8 cellular contexts compared by ENCODE assay signal in the genomic region with DNA sequence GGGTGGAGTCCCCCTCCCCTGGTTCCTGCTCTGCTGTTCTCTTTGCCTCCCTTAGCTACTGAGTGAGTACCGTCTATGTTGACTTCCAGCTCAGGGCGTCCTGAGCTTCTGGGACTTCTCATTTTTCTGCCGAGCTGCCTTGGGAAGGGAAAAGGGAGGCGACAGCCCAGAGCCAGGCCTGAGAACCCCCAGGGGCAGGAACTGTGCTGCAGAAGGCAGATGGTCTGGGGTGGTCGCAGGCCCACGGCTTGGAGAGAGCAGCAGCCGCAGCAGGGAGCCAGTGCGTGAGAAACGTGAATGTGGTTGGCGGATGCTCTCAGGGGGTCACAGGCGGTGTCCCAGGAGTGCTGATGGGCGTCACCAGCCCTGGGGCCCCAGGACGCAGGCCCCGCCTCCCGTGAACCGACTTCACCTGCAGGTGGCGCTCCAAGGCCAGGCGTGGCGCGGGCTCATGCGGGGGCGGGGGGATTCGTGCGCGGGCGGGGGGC. TPM values are rescaled to one million over a fixed set of nuclear protein-coding genes. Genes with fewer than 3 reads are reported as not detected.
A peak's percentile ranks its signal among the peaks of the same experiment; 100 is the strongest.
DNase-seq lines count a peak whose midpoint lies in the region; ATAC-seq and TF ChIP-seq lines count a peak whose summit lies in the region.

No MANE protein-coding gene starts in this region.

- no peak for TF ChIP-seq EP300 in stomach (IDR thresholded peaks at IDR 0.05)

- H3K4me1 ChIP-seq in endocrine pancreas (ENCODE audit: control insufficient read depth, insufficient read depth, low read length) (no peaks in the 10 kb centered on the region), stomach (peaks cover 10 to 19% (median 18%) of the 10 kb centered on the region in 4 donors)

- H3K9me3 ChIP-seq in endocrine pancreas (ENCODE audit: control insufficient read depth, low read length) (no peaks in the 10 kb centered on the region), stomach (no peaks in the 10 kb centered on the region)

- no peaks in the 10 kb centered on the region for H3K9me3 Mint-ChIP-seq in activated CD8-positive, alpha-beta T cell treated with anti-CD3 and anti-CD28 coated beads, Interleukin-2, amount 10 ng/mL, durations not matched to agents 7 days and 5 days (ENCODE audit: insufficient read depth)
- peaks cover 0 to 13% (median 0%) of the 10 kb centered on the region in 9 donors for H3K9me3 Mint-ChIP-seq in naive thymus-derived CD8-positive, alpha-beta T cell

- peak; percentile 7 for DNase-seq in NCI-H146 treated with DMSO at 0.1 percent for 48 hours (lab: John Stamatoyannopoulos, UW; ENCODE audit: unreplicated experiment)
- DNase-seq in activated CD8-positive, alpha-beta T cell treated with anti-CD3 and anti-CD28 coated beads, Interleukin-2, amount 10 ng/mL, durations not matched to agents 7 days and 5 days = peak; percentile 85
- DNase-seq in naive thymus-derived CD8-positive, alpha-beta T cell = peak; percentile 73 to 88 (median 82)
- DNase-seq in stomach = peak; percentile 83
- DNase-seq in DMS79 (lab: John Stamatoyannopoulos, UW) = no peak

- H3K27me3 ChIP-seq in endocrine pancreas (ENCODE audit: control insufficient read depth, insufficient read depth, low read length) (no peaks in the 10 kb centered on the region), stomach (no peaks in the 10 kb centered on the region)

- TF ChIP-seq CTCF in C4-2B (conservative IDR thresholded peaks at IDR 0.05) (peak; percentile 68), stomach (IDR thresholded peaks at IDR 0.05) (peak in 5 of 7 experiments; percentile 45 to 77 (median 62))

- CTCF ChIA-PET in activated CD8-positive, alpha-beta T cell treated with anti-CD3 and anti-CD28 coated beads, Interleukin-2, amount 10 ng/mL, durations not matched to agents 7 days and 5 days (lab: Charles Lee) = interaction anchor here (0.6 to 1.0 kb wide), 6 partner anchors 21 to 66 kb away, joined by 3 to 6 read pairs (median 4); no protein-coding TSS in a partner anchor

- intact Hi-C loops in stomach (cut with DNase I; ENCODE audit: low total_unique reads) = loop anchor here (10.0 kb wide), 1 partner anchor 257 kb away; no protein-coding TSS in a partner anchor

- no peak for TF ChIP-seq POLR2A in stomach (IDR thresholded peaks at IDR 0.05)

- peak overlapping the region; percentile 68 for H3K27ac Mint-ChIP-seq in activated CD8-positive, alpha-beta T cell treated with anti-CD3 and anti-CD28 coated beads, Interleukin-2, amount 10 ng/mL, durations not matched to agents 7 days and 5 days
- H3K27ac Mint-ChIP-seq in naive thymus-derived CD8-positive, alpha-beta T cell = peak overlapping the region in 9 of 10 donors; percentile 54 to 93 (median 86)

- no peaks in the 10 kb centered on the region for H3K27me3 Mint-ChIP-seq in activated CD8-positive, alpha-beta T cell treated with anti-CD3 and anti-CD28 coated beads, Interleukin-2, amount 10 ng/mL, durations not matched to agents 7 days and 5 days (ENCODE audit: low read depth)
- H3K27me3 Mint-ChIP-seq in naive thymus-derived CD8-positive, alpha-beta T cell = no peaks in the 10 kb centered on the region

- H3K36me3 ChIP-seq in endocrine pancreas (ENCODE audit: control insufficient read depth, insufficient read depth, low read length) = no peaks in the 10 kb centered on the region
- H3K36me3 ChIP-seq in stomach = no peaks in the 10 kb centered on the region

- H3K27ac ChIP-seq in C4-2B (no peak overlapping the region), stomach (peak overlapping the region in 2 of 5 donors; percentile 28 to 54)

- peak; percentile 40 for ATAC-seq in GM21717 (IDR thresholded peaks at IDR 0.05; ENCODE audit: unreplicated experiment)
- ATAC-seq in activated CD8-positive, alpha-beta T cell treated with anti-CD3 and anti-CD28 coated beads, Interleukin-2, amount 10 ng/mL, durations not matched to agents 7 days and 5 days = peak; percentile 88
- peak; percentile 93 to 97 for ATAC-seq in naive thymus-derived CD8-positive, alpha-beta T cell

- H3K9ac ChIP-seq in endocrine pancreas (ENCODE audit: control insufficient read depth, insufficient read depth, low read length) = peak overlapping the region; percentile 54

- H3K4me1 Mint-ChIP-seq in activated CD8-positive, alpha-beta T cell treated with anti-CD3 and anti-CD28 coated beads, Interleukin-2, amount 10 ng/mL, durations not matched to agents 7 days and 5 days (ENCODE audit: low read depth) = peaks cover 12% of the 10 kb centered on the region
- H3K4me1 Mint-ChIP-seq in naive thymus-derived CD8-positive, alpha-beta T cell = peaks cover 4 to 12% (median 11%) of the 10 kb centered on the region in 4 donors

- WGBS in stomach, 5 donors = 2 to 4% (median 3%) methylated on average over 4 to 26 of the region's 26 CpGs

- H3K36me3 Mint-ChIP-seq in activated CD8-positive, alpha-beta T cell treated with anti-CD3 and anti-CD28 coated beads, Interleukin-2, amount 10 ng/mL, durations not matched to agents 7 days and 5 days (ENCODE audit: low read depth) = no peaks in the 10 kb centered on the region
- H3K36me3 Mint-ChIP-seq in naive thymus-derived CD8-positive, alpha-beta T cell = no peaks in the 10 kb centered on the region

- peak overlapping the region; percentile 31 for H3K4me3 Mint-ChIP-seq in activated CD8-positive, alpha-beta T cell treated with anti-CD3 and anti-CD28 coated beads, Interleukin-2, amount 10 ng/mL, durations not matched to agents 7 days and 5 days
- H3K4me3 Mint-ChIP-seq in naive thymus-derived CD8-positive, alpha-beta T cell = peak overlapping the region in 9 of 10 donors; percentile 14 to 74 (median 67)

- H3K4me3 ChIP-seq in endocrine pancreas (ENCODE audit: control insufficient read depth, insufficient read depth, low read length) (no peak overlapping the region), stomach (peak overlapping the region in 1 of 4 donors; percentile 17)

- POLR2A ChIA-PET in activated CD8-positive, alpha-beta T cell treated with anti-CD3 and anti-CD28 coated beads, Interleukin-2, amount 10 ng/mL, durations not matched to agents 7 days and 5 days (lab: Charles Lee) = no interaction called here
- POLR2A ChIA-PET in naive thymus-derived CD8-positive, alpha-beta T cell (lab: Charles Lee) = interaction anchor here (0.6 to 1.0 kb wide), 2 partner anchors 59 to 64 kb away, joined by 3 read pairs; no protein-coding TSS in a partner anchor

RNA-seq across cellular contexts. Expression of a gene that starts 9.2 kb away (rescaled TPM):
- 10 to 100 TPM; 15.0 to 15.7 TPM for total RNA-seq in activated CD8-positive, alpha-beta T cell treated with anti-CD3 and anti-CD28 coated beads, Interleukin-2, amount 10 ng/mL, durations not matched to agents 7 days and 5 days
- 10 to 100 TPM in 1 of 2 experiments, 1 to 10 TPM in 1; 9.1 to 10.2 TPM for total RNA-seq in naive thymus-derived CD8-positive, alpha-beta T cell
- polyA plus RNA-seq in naive thymus-derived CD8-positive, alpha-beta T cell = 1 to 10 TPM; 1.2 to 2.9 (median 1.9) TPM
- total RNA-seq in stomach = 100 to 1,000 TPM in 1 of 5 donors, 10 to 100 TPM in 3, 1 to 10 TPM in 1; 8.5 to 167 (median 22.9) TPM
- polyA plus RNA-seq in stomach = 10 to 100 TPM; 14.2 to 24.4 (median 22.7) TPM

RNA-seq across cellular contexts. Expression of a gene that starts 55.8 kb away (rescaled TPM):
- 1 to 10 TPM; 3.3 to 3.8 TPM for total RNA-seq in activated CD8-positive, alpha-beta T cell treated with anti-CD3 and anti-CD28 coated beads, Interleukin-2, amount 10 ng/mL, durations not matched to agents 7 days and 5 days
- 1 to 10 TPM; 6.9 to 7.9 TPM for total RNA-seq in naive thymus-derived CD8-positive, alpha-beta T cell
- polyA plus RNA-seq in naive thymus-derived CD8-positive, alpha-beta T cell = 1 to 10 TPM; 2.4 to 4.7 (median 4.4) TPM
- total RNA-seq in stomach = 10 to 100 TPM in 4 of 5 donors, 1 to 10 TPM in 1; 7.5 to 31.3 (median 15.1) TPM
- polyA plus RNA-seq in stomach = 1 to 10 TPM; 4.2 to 7.0 (median 6.9) TPM

Comparison
In these comparisons a context has a peak if more than half of its experiments do, and no peak if none do; other contexts are left out.
1. ATAC-seq: peak in every context shown above with its lines; median percentile 95 in naive thymus-derived CD8-positive, alpha-beta T cell; 88 in activated CD8-positive, alpha-beta T cell treated with anti-CD3 and anti-CD28 coated beads, Interleukin-2, amount 10 ng/mL, durations not matched to agents 7 days and 5 days; 40 in GM21717.